In the genomic region with DNA sequence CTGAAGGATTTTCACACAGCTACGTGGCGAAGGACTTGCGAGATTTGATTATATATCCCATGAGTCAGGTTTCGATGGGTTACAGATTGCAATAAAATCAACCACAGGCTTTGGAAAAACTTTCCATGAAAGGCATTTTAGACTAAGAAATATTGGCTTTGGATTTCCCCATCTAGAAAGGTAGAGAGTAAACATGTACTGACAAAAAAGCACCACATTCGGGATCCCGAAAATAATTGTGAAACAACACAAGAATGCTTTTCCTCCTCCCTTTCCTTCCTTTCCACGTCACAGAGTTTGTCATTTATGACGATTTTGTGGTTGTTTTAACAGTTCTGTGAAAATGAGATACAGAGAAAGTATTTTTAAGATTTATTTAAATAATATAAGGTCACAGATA, we compare ENCODE assay signal across 2 cellular contexts.
TF ChIP-seq lines count a peak whose summit lies in the region.

No MANE protein-coding gene starts in this region.

TF ChIP-seq in HepG2, 621 proteins besides CTCF, POLR2A, EP300 and RAD21:
- TF ChIP-seq RORA (CRISPR knock-in tag; IDR thresholded peaks at IDR 0.05) (no peak), ZNF841 (CRISPR knock-in tag; IDR thresholded peaks at IDR 0.05; ENCODE audit: borderline replicate concordance) (no peak), NFKB2 (CRISPR knock-in tag; IDR thresholded peaks at IDR 0.05; ENCODE audit: borderline replicate concordance) (no peak), HCFC1 (IDR thresholded peaks at IDR 0.05; ENCODE audit: low read depth, low read length) (no peak), CREB1 (IDR thresholded peaks at IDR 0.05) (peak; percentile 51), CREB1 (CRISPR knock-in tag; IDR thresholded peaks at IDR 0.05) (no peak), CENPX (CRISPR knock-in tag; IDR thresholded peaks at IDR 0.05) (no peak), DMAP1 (CRISPR knock-in tag; IDR thresholded peaks at IDR 0.05) (no peak)

TF ChIP-seq in GM23338, 12 proteins besides CTCF, POLR2A, EP300 and RAD21:
- TF ChIP-seq EZH2 (IDR thresholded peaks at IDR 0.05; ENCODE audit: low read depth, unreplicated experiment) (no peak), NANOG (IDR thresholded peaks at IDR 0.05; ENCODE audit: borderline replicate concordance) (no peak), ZNF331 (CRISPR knock-in tag; IDR thresholded peaks at IDR 0.05; ENCODE audit: low read depth) (no peak), ZNF114 (CRISPR knock-in tag; IDR thresholded peaks at IDR 0.05) (no peak), JUNB (IDR thresholded peaks at IDR 0.05; ENCODE audit: unreplicated experiment) (no peak), STAT1 (IDR thresholded peaks at IDR 0.05; ENCODE audit: unreplicated experiment) (no peak), POLR2AphosphoS5 (IDR thresholded peaks at IDR 0.05; ENCODE audit: low read depth) (no peak), CREB1 (CRISPR knock-in tag; IDR thresholded peaks at IDR 0.05; ENCODE audit: low read depth) (no peak), EZH2phosphoT487 (IDR thresholded peaks at IDR 0.05; ENCODE audit: unreplicated experiment) (no peak)
- TF ChIP-seq, protein P1, sequence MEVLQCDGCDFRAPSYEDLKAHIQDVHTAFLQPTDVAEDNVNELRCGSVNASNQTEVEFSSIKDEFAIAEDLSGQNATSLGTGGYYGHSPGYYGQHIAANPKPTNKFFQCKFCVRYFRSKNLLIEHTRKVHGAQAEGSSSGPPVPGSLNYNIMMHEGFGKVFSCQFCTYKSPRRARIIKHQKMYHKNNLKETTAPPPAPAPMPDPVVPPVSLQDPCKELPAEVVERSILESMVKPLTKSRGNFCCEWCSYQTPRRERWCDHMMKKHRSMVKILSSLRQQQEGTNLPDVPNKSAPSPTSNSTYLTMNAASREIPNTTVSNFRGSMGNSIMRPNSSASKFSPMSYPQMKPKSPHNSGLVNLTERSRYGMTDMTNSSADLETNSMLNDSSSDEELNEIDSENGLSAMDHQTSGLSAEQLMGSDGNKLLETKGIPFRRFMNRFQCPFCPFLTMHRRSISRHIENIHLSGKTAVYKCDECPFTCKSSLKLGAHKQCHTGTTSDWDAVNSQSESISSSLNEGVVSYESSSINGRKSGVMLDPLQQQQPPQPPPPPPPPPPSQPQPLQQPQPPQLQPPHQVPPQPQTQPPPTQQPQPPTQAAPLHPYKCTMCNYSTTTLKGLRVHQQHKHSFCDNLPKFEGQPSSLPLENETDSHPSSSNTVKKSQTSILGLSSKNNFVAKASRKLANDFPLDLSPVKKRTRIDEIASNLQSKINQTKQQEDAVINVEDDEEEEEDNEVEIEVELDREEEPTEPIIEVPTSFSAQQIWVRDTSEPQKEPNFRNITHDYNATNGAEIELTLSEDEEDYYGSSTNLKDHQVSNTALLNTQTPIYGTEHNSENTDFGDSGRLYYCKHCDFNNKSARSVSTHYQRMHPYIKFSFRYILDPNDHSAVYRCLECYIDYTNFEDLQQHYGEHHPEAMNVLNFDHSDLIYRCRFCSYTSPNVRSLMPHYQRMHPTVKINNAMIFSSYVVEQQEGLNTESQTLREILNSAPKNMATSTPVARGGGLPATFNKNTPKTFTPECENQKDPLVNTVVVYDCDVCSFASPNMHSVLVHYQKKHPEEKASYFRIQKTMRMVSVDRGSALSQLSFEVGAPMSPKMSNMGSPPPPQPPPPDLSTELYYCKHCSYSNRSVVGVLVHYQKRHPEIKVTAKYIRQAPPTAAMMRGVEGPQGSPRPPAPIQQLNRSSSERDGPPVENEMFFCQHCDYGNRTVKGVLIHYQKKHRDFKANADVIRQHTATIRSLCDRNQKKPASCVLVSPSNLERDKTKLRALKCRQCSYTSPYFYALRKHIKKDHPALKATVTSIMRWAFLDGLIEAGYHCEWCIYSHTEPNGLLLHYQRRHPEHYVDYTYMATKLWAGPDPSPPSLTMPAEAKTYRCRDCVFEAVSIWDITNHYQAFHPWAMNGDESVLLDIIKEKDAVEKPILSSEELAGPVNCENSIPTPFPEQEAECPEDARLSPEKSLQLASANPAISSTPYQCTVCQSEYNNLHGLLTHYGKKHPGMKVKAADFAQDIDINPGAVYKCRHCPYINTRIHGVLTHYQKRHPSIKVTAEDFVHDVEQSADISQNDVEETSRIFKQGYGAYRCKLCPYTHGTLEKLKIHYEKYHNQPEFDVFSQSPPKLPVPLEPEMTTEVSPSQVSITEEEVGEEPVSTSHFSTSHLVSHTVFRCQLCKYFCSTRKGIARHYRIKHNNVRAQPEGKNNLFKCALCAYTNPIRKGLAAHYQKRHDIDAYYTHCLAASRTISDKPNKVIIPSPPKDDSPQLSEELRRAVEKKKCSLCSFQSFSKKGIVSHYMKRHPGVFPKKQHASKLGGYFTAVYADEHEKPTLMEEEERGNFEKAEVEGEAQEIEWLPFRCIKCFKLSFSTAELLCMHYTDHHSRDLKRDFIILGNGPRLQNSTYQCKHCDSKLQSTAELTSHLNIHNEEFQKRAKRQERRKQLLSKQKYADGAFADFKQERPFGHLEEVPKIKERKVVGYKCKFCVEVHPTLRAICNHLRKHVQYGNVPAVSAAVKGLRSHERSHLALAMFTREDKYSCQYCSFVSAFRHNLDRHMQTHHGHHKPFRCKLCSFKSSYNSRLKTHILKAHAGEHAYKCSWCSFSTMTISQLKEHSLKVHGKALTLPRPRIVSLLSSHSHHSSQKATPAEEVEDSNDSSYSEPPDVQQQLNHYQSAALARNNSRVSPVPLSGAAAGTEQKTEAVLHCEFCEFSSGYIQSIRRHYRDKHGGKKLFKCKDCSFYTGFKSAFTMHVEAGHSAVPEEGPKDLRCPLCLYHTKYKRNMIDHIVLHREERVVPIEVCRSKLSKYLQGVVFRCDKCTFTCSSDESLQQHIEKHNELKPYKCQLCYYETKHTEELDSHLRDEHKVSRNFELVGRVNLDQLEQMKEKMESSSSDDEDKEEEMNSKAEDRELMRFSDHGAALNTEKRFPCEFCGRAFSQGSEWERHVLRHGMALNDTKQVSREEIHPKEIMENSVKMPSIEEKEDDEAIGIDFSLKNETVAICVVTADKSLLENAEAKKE (CRISPR knock-in tag; IDR thresholded peaks at IDR 0.05): no peak
- TF ChIP-seq, protein P2, sequence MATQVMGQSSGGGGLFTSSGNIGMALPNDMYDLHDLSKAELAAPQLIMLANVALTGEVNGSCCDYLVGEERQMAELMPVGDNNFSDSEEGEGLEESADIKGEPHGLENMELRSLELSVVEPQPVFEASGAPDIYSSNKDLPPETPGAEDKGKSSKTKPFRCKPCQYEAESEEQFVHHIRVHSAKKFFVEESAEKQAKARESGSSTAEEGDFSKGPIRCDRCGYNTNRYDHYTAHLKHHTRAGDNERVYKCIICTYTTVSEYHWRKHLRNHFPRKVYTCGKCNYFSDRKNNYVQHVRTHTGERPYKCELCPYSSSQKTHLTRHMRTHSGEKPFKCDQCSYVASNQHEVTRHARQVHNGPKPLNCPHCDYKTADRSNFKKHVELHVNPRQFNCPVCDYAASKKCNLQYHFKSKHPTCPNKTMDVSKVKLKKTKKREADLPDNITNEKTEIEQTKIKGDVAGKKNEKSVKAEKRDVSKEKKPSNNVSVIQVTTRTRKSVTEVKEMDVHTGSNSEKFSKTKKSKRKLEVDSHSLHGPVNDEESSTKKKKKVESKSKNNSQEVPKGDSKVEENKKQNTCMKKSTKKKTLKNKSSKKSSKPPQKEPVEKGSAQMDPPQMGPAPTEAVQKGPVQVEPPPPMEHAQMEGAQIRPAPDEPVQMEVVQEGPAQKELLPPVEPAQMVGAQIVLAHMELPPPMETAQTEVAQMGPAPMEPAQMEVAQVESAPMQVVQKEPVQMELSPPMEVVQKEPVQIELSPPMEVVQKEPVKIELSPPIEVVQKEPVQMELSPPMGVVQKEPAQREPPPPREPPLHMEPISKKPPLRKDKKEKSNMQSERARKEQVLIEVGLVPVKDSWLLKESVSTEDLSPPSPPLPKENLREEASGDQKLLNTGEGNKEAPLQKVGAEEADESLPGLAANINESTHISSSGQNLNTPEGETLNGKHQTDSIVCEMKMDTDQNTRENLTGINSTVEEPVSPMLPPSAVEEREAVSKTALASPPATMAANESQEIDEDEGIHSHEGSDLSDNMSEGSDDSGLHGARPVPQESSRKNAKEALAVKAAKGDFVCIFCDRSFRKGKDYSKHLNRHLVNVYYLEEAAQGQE (IDR thresholded peaks at IDR 0.05; ENCODE audit: unreplicated experiment): no peak
- TF ChIP-seq, protein P3, sequence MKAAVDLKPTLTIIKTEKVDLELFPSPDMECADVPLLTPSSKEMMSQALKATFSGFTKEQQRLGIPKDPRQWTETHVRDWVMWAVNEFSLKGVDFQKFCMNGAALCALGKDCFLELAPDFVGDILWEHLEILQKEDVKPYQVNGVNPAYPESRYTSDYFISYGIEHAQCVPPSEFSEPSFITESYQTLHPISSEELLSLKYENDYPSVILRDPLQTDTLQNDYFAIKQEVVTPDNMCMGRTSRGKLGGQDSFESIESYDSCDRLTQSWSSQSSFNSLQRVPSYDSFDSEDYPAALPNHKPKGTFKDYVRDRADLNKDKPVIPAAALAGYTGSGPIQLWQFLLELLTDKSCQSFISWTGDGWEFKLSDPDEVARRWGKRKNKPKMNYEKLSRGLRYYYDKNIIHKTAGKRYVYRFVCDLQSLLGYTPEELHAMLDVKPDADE (IDR thresholded peaks at IDR 0.05): no peak
